ENCODE assay signal across 9 cellular contexts in genomic region chr10:2928219-2928840, GRCh38.
DNase-seq lines count a peak whose midpoint lies in the region; ATAC-seq and TF ChIP-seq lines count a peak whose summit lies in the region.
"Had no signal": no experiment of that assay in that cellular context is flagged by ENCODE, and none has a peak within 500 bp of the region (broad histone marks: within the 10 kb centered on the region; RNA-seq: fewer than 3 reads in every experiment).

No MANE protein-coding gene starts in this region.

- H3K27ac ChIP-seq in GM23338 (ENCODE audit: low read depth) = no peak overlapping the region
- H3K27ac ChIP-seq in KOPT-K1 (ENCODE audit: low read depth, low read length, poor library complexity, severe bottlenecking) = peak overlapping the region; percentile 26
- no peak overlapping the region for H3K27ac ChIP-seq in SJCRH30
- H3K27ac ChIP-seq in heart left ventricle = no peak overlapping the region
- H3K27ac ChIP-seq: epithelial cell of prostate had no signal

- WGBS in heart left ventricle, 4 donors = 13 to 37% (median 15%) methylated on average over 5 to 9 of the region's 9 CpGs

- ATAC-seq in GM23338 (peak; percentile 96), heart left ventricle (peak in 3 of 4 donors; percentile 73 to 83 (median 82))

- H3K4me3 ChIP-seq in GM23338 (no peak overlapping the region), SJCRH30 (no peak overlapping the region), heart left ventricle (no peak overlapping the region)

- H3K9me2 ChIP-seq in GM23338 (ENCODE audit: insufficient read depth) = no peaks in the 10 kb centered on the region

- 0 out of 2 replicates have a peak overlapping the region, but pooled peaks have one; percentile 9 for H3K4me2 ChIP-seq in GM23338

- H3K27me3 ChIP-seq in GM23338 (ENCODE audit: insufficient read depth) = no peaks in the 10 kb centered on the region
- no peaks in the 10 kb centered on the region for H3K27me3 ChIP-seq in SJCRH30
- H3K27me3 ChIP-seq in heart left ventricle = peaks cover 0 to 27% (median 3%) of the 10 kb centered on the region in 9 donors

- H3K27me3 Mint-ChIP-seq in GM23338 (ENCODE audit: insufficient read depth, low read depth, poor library complexity) = peaks cover 14% of the 10 kb centered on the region
- peaks cover 33% of the 10 kb centered on the region for H3K27me3 Mint-ChIP-seq in activated naive CD8-positive, alpha-beta T cell treated with anti-CD3 and anti-CD28 coated beads for 36 hours

- intact Hi-C loops in heart left ventricle (cut with DNase I) = loop anchor here in 8 of 10 donors (2.0 to 10.0 kb wide), 4 partner anchors 114 to 206 kb away; no protein-coding TSS in a partner anchor

- H3K27ac Mint-ChIP-seq in GM23338 = no peak overlapping the region
- no peak overlapping the region for H3K27ac Mint-ChIP-seq in activated naive CD8-positive, alpha-beta T cell treated with anti-CD3 and anti-CD28 coated beads for 36 hours

- no peaks in the 10 kb centered on the region for H3K9me3 ChIP-seq in KOPT-K1 (ENCODE audit: insufficient read depth, low read length, poor library complexity, severe bottlenecking)
- no peaks in the 10 kb centered on the region for H3K9me3 ChIP-seq in SJCRH30 (replicated peaks)
- no peaks in the 10 kb centered on the region for H3K9me3 ChIP-seq in heart left ventricle

- H2AFZ ChIP-seq in GM23338 = no peak overlapping the region

- H3F3A ChIP-seq in GM23338 (replicated peaks; ENCODE audit: low read depth) = no peaks in the 10 kb centered on the region

- 0 out of 3 replicates have a peak, but pooled peaks cover under 1% of the 10 kb centered on the region for H3K9me3 Mint-ChIP-seq in GM23338
- no peaks in the 10 kb centered on the region for H3K9me3 Mint-ChIP-seq in activated naive CD8-positive, alpha-beta T cell treated with anti-CD3 and anti-CD28 coated beads for 36 hours

- peak; percentile 85 for DNase-seq in GM10266 (ENCODE audit: extremely low spot score)
- DNase-seq in GM23338 (ENCODE audit: low spot score) = peak; percentile 90
- DNase-seq in SJCRH30 = peak; percentile 43 to 73
- peak; percentile 64 for DNase-seq in activated naive CD8-positive, alpha-beta T cell treated with anti-CD3 and anti-CD28 coated beads for 36 hours
- DNase-seq in heart left ventricle = peak in 4 of 5 donors; percentile 47 to 67 (median 60)
- DNase-seq in renal cortical epithelial cell (ENCODE audit: low read depth) = peak; percentile 57
- no peak for DNase-seq in cortex of kidney (lab: John Stamatoyannopoulos, UW)

- peaks cover 29% of the 10 kb centered on the region for H3K4me1 Mint-ChIP-seq in GM23338
- peaks cover 4% of the 10 kb centered on the region for H3K4me1 Mint-ChIP-seq in activated naive CD8-positive, alpha-beta T cell treated with anti-CD3 and anti-CD28 coated beads for 36 hours

- H3K36me3 Mint-ChIP-seq in GM23338 (ENCODE audit: low read depth) = no peaks in the 10 kb centered on the region
- H3K36me3 Mint-ChIP-seq in activated naive CD8-positive, alpha-beta T cell treated with anti-CD3 and anti-CD28 coated beads for 36 hours = no peaks in the 10 kb centered on the region

- no peaks in the 10 kb centered on the region for H3K79me2 ChIP-seq in GM23338 (replicated peaks; ENCODE audit: insufficient read depth)

- H3K4me3 Mint-ChIP-seq in GM23338 = no peak overlapping the region
- no peak overlapping the region for H3K4me3 Mint-ChIP-seq in activated naive CD8-positive, alpha-beta T cell treated with anti-CD3 and anti-CD28 coated beads for 36 hours

- no peak for TF ChIP-seq POLR2A in heart left ventricle (IDR thresholded peaks at IDR 0.05)

- H4K20me1 ChIP-seq in GM23338 (replicated peaks; ENCODE audit: insufficient read depth) = no peaks in the 10 kb centered on the region

- peak; percentile 80 for TF ChIP-seq CTCF in GM10266 (IDR thresholded peaks at IDR 0.05; ENCODE audit: control insufficient read depth, insufficient read depth, low read depth, missing control alignments)
- peak; percentile 87 to 94 for TF ChIP-seq CTCF in GM23338 (conservative IDR thresholded peaks at IDR 0.05; ENCODE audit: low read depth in 2 of 2)
- TF ChIP-seq CTCF in heart left ventricle (IDR thresholded peaks at IDR 0.05) = peak; percentile 53 to 72 (median 66)

- H3K4me1 ChIP-seq in GM23338 (ENCODE audit: insufficient read depth) = peaks cover 22% of the 10 kb centered on the region
- H3K4me1 ChIP-seq in SJCRH30 = no peaks in the 10 kb centered on the region
- H3K4me1 ChIP-seq in heart left ventricle = peaks cover 0 to 11% (median 0%) of the 10 kb centered on the region in 12 donors

- H3K36me3 ChIP-seq in GM23338 (ENCODE audit: insufficient read depth) = no peaks in the 10 kb centered on the region
- no peaks in the 10 kb centered on the region for H3K36me3 ChIP-seq in KOPT-K1 (ENCODE audit: insufficient read depth, low read length)
- H3K36me3 ChIP-seq in SJCRH30 = no peaks in the 10 kb centered on the region
- no peaks in the 10 kb centered on the region for H3K36me3 ChIP-seq in heart left ventricle

TF ChIP-seq in GM23338, 12 proteins besides CTCF, POLR2A, EP300 and RAD21 (continues in another document):
- TF ChIP-seq CREB1 (CRISPR knock-in tag; IDR thresholded peaks at IDR 0.05; ENCODE audit: low read depth) (no peak; the same call in 1 of the 2 replicates), JUNB (IDR thresholded peaks at IDR 0.05; ENCODE audit: unreplicated experiment) (no peak)
- TF ChIP-seq, protein P1, sequence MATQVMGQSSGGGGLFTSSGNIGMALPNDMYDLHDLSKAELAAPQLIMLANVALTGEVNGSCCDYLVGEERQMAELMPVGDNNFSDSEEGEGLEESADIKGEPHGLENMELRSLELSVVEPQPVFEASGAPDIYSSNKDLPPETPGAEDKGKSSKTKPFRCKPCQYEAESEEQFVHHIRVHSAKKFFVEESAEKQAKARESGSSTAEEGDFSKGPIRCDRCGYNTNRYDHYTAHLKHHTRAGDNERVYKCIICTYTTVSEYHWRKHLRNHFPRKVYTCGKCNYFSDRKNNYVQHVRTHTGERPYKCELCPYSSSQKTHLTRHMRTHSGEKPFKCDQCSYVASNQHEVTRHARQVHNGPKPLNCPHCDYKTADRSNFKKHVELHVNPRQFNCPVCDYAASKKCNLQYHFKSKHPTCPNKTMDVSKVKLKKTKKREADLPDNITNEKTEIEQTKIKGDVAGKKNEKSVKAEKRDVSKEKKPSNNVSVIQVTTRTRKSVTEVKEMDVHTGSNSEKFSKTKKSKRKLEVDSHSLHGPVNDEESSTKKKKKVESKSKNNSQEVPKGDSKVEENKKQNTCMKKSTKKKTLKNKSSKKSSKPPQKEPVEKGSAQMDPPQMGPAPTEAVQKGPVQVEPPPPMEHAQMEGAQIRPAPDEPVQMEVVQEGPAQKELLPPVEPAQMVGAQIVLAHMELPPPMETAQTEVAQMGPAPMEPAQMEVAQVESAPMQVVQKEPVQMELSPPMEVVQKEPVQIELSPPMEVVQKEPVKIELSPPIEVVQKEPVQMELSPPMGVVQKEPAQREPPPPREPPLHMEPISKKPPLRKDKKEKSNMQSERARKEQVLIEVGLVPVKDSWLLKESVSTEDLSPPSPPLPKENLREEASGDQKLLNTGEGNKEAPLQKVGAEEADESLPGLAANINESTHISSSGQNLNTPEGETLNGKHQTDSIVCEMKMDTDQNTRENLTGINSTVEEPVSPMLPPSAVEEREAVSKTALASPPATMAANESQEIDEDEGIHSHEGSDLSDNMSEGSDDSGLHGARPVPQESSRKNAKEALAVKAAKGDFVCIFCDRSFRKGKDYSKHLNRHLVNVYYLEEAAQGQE (IDR thresholded peaks at IDR 0.05; ENCODE audit: unreplicated experiment) = no peak
